In the genomic region with DNA sequence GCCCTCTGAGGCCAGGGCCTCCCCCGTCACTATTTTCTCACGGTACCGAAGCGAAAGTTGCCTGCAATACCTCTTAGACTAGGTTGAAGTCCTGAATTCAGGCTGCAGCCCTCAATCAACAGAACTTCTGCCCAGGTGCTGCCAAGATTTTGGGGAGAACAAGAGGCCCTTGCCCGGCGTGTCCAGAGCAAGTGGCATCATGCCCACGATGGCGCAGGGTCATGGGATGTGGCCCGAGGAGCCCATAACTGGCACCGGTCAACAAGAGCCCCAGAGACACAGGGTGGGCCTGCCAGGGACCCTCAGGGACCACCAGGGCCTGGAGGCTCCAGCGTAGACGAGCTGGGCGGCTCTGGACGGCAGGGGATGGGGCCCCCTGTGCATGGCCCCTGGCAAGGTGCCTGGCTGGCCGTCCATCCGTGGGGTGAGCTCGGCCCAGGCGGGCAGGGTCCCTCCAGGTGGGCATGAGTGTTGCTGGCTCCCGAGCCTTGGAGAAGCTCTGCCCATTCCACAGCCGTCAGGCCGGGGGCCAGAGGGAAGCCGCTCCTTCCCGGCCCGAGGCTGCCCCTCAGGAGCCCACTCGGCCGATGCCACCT, we compare ENCODE assay signal across 17 cellular contexts. TPM values are rescaled to one million over a fixed set of nuclear protein-coding genes. Genes with fewer than 3 reads are reported as not detected.
DNase-seq lines count a peak whose midpoint lies in the region; ATAC-seq and TF ChIP-seq lines count a peak whose summit lies in the region.
"Had no signal": no experiment of that assay in that cellular context is flagged by ENCODE, and none has a peak within 500 bp of the region (broad histone marks: within the 10 kb centered on the region; RNA-seq: fewer than 3 reads in every experiment).

No MANE protein-coding gene starts in this region.

- ATAC-seq in psoas muscle (no peak), HG03520 (IDR thresholded peaks at IDR 0.05; ENCODE audit: unreplicated experiment) (no peak), GM21423 (IDR thresholded peaks at IDR 0.05; ENCODE audit: unreplicated experiment) (no peak), HG02938 (IDR thresholded peaks at IDR 0.05; ENCODE audit: unreplicated experiment) (no peak)
- ATAC-seq: PC-3 had no signal

- H3K4me1 ChIP-seq in left ventricle myocardium inferior (peaks cover 75% of the 10 kb centered on the region), esophagus squamous epithelium (peaks cover 33 to 87% (median 44%) of the 10 kb centered on the region in 3 donors), psoas muscle (peaks cover 45% of the 10 kb centered on the region)
- H3K4me1 ChIP-seq: HAP-1 had no signal

- H3K4me3 ChIP-seq in left ventricle myocardium inferior: peak overlapping the region; percentile 47
- no peak overlapping the region for H3K4me3 ChIP-seq in esophagus squamous epithelium
- H3K4me3 ChIP-seq in psoas muscle: no peak overlapping the region
- H3K4me3 ChIP-seq: HAP-1 had no signal

- H3K27ac ChIP-seq in left ventricle myocardium inferior (replicated peaks) (peak overlapping the region; percentile 91), esophagus squamous epithelium (peak overlapping the region in 3 of 4 donors; percentile 76 to 91 (median 87)), psoas muscle (peak overlapping the region; percentile 58)
- H3K27ac ChIP-seq: C4-2B, KMS-11 had no signal

- DNase-seq in left ventricle myocardium inferior: no peak
- DNase-seq in cardiac septum (ENCODE audit: low spot score): no peak
- DNase-seq in esophagus squamous epithelium (lab: John Stamatoyannopoulos, UW): no peak
- peak in 1 of 2 donors; percentile 56 for DNase-seq in psoas muscle
- no peak for DNase-seq in medulla oblongata (ENCODE audit: extremely low spot score)
- DNase-seq: DMS153, EL, NCI-H1092 treated with DMSO at 0.1 percent for 48 hours, NCI-H1694 treated with DMSO at 0.1 percent for 48 hours, PC-3, SHP77 had no signal

- TF ChIP-seq CTCF in left ventricle myocardium inferior (IDR thresholded peaks at IDR 0.05; ENCODE audit: borderline replicate concordance) (no peak), esophagus squamous epithelium (IDR thresholded peaks at IDR 0.05) (no peak), psoas muscle (IDR thresholded peaks at IDR 0.05) (no peak)

- TF ChIP-seq POLR2A in esophagus squamous epithelium (IDR thresholded peaks at IDR 0.05): no peak

- 87 to 94% methylated on average over 3 to 8 of the region's 26 CpGs for WGBS in esophagus squamous epithelium, 2 donors
- WGBS in psoas muscle, 3 donors: 83 to 89% (median 87%) methylated on average over 25 to 26 of the region's 26 CpGs

- intact Hi-C loops in left ventricle myocardium inferior (cut with micrococcal nuclease) (loop anchor here (5.0 kb wide), 1 partner anchor 84 kb away; no protein-coding TSS in a partner anchor), cardiac septum (cut with DNase I) (loop anchor here (5.0 kb wide), 1 partner anchor 129 kb away; no protein-coding TSS in a partner anchor), esophagus squamous epithelium (cut with DNase I) (loop anchor here (5.0 kb wide), 1 partner anchor 89 kb away; no protein-coding TSS in a partner anchor), psoas muscle (cut with DNase I) (loop anchor here in 1 of 2 donors (5.0 kb wide), 1 partner anchor 409 kb away; no protein-coding TSS in a partner anchor)

- H3K27me3 ChIP-seq in left ventricle myocardium inferior (ENCODE audit: low read depth): no peaks in the 10 kb centered on the region
- H3K27me3 ChIP-seq in esophagus squamous epithelium: no peaks in the 10 kb centered on the region
- peaks cover 0 to 2% (median 0%) of the 10 kb centered on the region in 3 donors for H3K27me3 ChIP-seq in psoas muscle (ENCODE audit: insufficient read depth in 3 of 3, low read length in 2 of 3)

- H3K36me3 ChIP-seq in left ventricle myocardium inferior: peaks cover 21% of the 10 kb centered on the region
- H3K36me3 ChIP-seq in esophagus squamous epithelium: peaks cover 5 to 32% (median 10%) of the 10 kb centered on the region in 3 donors
- H3K36me3 ChIP-seq in psoas muscle (ENCODE audit: insufficient read depth in 1 of 2, low read depth in 1 of 2): peaks cover 0 to 21% of the 10 kb centered on the region in 2 donors
- H3K36me3 ChIP-seq: HAP-1 had no signal

- H3K9me3 ChIP-seq in left ventricle myocardium inferior (replicated peaks) (no peaks in the 10 kb centered on the region), esophagus squamous epithelium (no peaks in the 10 kb centered on the region), psoas muscle (no peaks in the 10 kb centered on the region)
- H3K9me3 ChIP-seq: HAP-1 had no signal

RNA-seq across cellular contexts. Expression of gene GAS6, which starts 45.1 kb away (rescaled TPM):
- total RNA-seq in left ventricle myocardium inferior: 186 TPM
- 201 TPM for total RNA-seq in cardiac septum
- total RNA-seq in esophagus squamous epithelium: 100 to 1,000 TPM in 1 of 4 donors, 10 to 100 TPM in 3; 43.0 to 112 (median 68.5) TPM
- total RNA-seq in psoas muscle: 100 to 1,000 TPM in 1 of 4 donors, 10 to 100 TPM in 3; 65.5 to 103 (median 75.9) TPM
- polyA plus RNA-seq in psoas muscle: 10 to 100 TPM; 51.6 to 90.9 (median 52.1) TPM

RNA-seq across cellular contexts. Expression of gene TMEM255B, which starts 59.8 kb away (rescaled TPM):
- total RNA-seq in left ventricle myocardium inferior (7.7 TPM), cardiac septum (10.7 TPM), esophagus squamous epithelium (1 to 10 TPM in 2 of 4 donors, under 1 TPM in 1, not detected in 1; 0.30 to 9.2 (median 3.2) TPM), psoas muscle (1 to 10 TPM; 2.0 to 5.1 (median 3.4) TPM)
- 1 to 10 TPM in 2 of 3 donors, under 1 TPM in 1; 0.45 to 3.1 (median 1.3) TPM for polyA plus RNA-seq in psoas muscle
